Comparison of ENCODE assay signal across 15 cellular contexts in genomic region chr10:91536790-91537189, GRCh38.
"Had no signal": no experiment of that assay in that cellular context is flagged by ENCODE, and none has a peak within 500 bp of the region (broad histone marks: within the 10 kb centered on the region; RNA-seq: fewer than 3 reads in every experiment).

No MANE protein-coding gene starts in this region.

- H3K9me3 Mint-ChIP-seq: activated B cell treated with CpG ODN at 0.5 μM for 24 hours; activated naive CD8-positive, alpha-beta T cell treated with anti-CD3 and anti-CD28 coated beads, Interleukin-2, amount 50 U/mL, for 24 hours; activated T-helper 17 cell treated with anti-CD3 and anti-CD28 coated beads, Interleukin-2, amount 50 U/mL, for 72 hours had no signal

- H3K4me1 Mint-ChIP-seq: activated B cell treated with CpG ODN at 0.5 μM for 24 hours; activated naive CD8-positive, alpha-beta T cell treated with anti-CD3 and anti-CD28 coated beads, Interleukin-2, amount 50 U/mL, for 24 hours; activated T-helper 17 cell treated with anti-CD3 and anti-CD28 coated beads, Interleukin-2, amount 50 U/mL, for 72 hours; immature natural killer cell; naive thymus-derived CD8-positive, alpha-beta T cell; stimulated activated naive B cell treated with anti-CD40 and anti-IgM and Interleukin-4, amounts not matched to agents 10 μg/mL and 1 μg/mL and 100 μg/mL, for 72 hours had no signal

- H3K36me3 Mint-ChIP-seq: immature natural killer cell; naive thymus-derived CD8-positive, alpha-beta T cell had no signal

- ATAC-seq: activated naive CD8-positive, alpha-beta T cell treated with anti-CD3 and anti-CD28 coated beads, Interleukin-2, amount 50 U/mL, for 24 hours; activated T-helper 17 cell treated with anti-CD3 and anti-CD28 coated beads, Interleukin-2, amount 50 U/mL, for 72 hours; naive thymus-derived CD8-positive, alpha-beta T cell; stimulated activated naive B cell treated with anti-CD40 and anti-IgM and Interleukin-4, amounts not matched to agents 10 μg/mL and 1 μg/mL and 100 μg/mL, for 72 hours had no signal

- H3K27ac Mint-ChIP-seq: activated B cell treated with CpG ODN at 0.5 μM for 24 hours; activated naive CD4-positive, alpha-beta T cell treated with anti-CD3 and anti-CD28 coated beads for 36 hours; activated naive CD8-positive, alpha-beta T cell treated with anti-CD3 and anti-CD28 coated beads, Interleukin-2, amount 50 U/mL, for 24 hours; activated T-helper 17 cell treated with anti-CD3 and anti-CD28 coated beads, Interleukin-2, amount 50 U/mL, for 72 hours; immature natural killer cell; naive thymus-derived CD8-positive, alpha-beta T cell; stimulated activated naive B cell treated with anti-CD40 and anti-IgM and Interleukin-4, amounts not matched to agents 10 μg/mL and 1 μg/mL and 100 μg/mL, for 72 hours had no signal

- DNase-seq: activated B cell treated with CpG ODN at 0.5 μM for 24 hours; activated CD4-positive, alpha-beta T cell treated with anti-CD3 and anti-CD28 coated beads for 48 hours; activated CD8-positive, alpha-beta memory T cell treated with anti-CD3 and anti-CD28 coated beads for 24 hours; activated naive CD4-positive, alpha-beta T cell treated with anti-CD3 and anti-CD28 coated beads for 36 hours; activated naive CD8-positive, alpha-beta T cell treated with anti-CD3 and anti-CD28 coated beads, Interleukin-2, amount 50 U/mL, for 24 hours; activated T-cell treated with anti-CD3 and anti-CD28 coated beads for 4 hours; caudate nucleus; gastrocnemius medialis; immature natural killer cell; naive thymus-derived CD8-positive, alpha-beta T cell; stimulated activated CD4-positive, alpha-beta T cell treated with anti-CD3 and anti-CD28 coated beads, Interleukin-15, amount 100 ng/mL, for 24 hours; stimulated activated CD4-positive, alpha-beta T cell treated with anti-CD3 and anti-CD28 coated beads, Interleukin-4, amount 100 ng/mL, for 1 hour; stimulated activated naive B cell treated with anti-CD40 and anti-IgM and Interleukin-4, amounts not matched to agents 10 μg/mL and 1 μg/mL and 100 μg/mL, for 72 hours; SW 1271 had no signal

- H3K4me3 Mint-ChIP-seq: activated B cell treated with CpG ODN at 0.5 μM for 24 hours; activated naive CD4-positive, alpha-beta T cell treated with anti-CD3 and anti-CD28 coated beads for 36 hours; activated naive CD8-positive, alpha-beta T cell treated with anti-CD3 and anti-CD28 coated beads, Interleukin-2, amount 50 U/mL, for 24 hours; activated T-helper 17 cell treated with anti-CD3 and anti-CD28 coated beads, Interleukin-2, amount 50 U/mL, for 72 hours; immature natural killer cell; naive thymus-derived CD8-positive, alpha-beta T cell; stimulated activated naive B cell treated with anti-CD40 and anti-IgM and Interleukin-4, amounts not matched to agents 10 μg/mL and 1 μg/mL and 100 μg/mL, for 72 hours had no signal
